In the genomic region with DNA sequence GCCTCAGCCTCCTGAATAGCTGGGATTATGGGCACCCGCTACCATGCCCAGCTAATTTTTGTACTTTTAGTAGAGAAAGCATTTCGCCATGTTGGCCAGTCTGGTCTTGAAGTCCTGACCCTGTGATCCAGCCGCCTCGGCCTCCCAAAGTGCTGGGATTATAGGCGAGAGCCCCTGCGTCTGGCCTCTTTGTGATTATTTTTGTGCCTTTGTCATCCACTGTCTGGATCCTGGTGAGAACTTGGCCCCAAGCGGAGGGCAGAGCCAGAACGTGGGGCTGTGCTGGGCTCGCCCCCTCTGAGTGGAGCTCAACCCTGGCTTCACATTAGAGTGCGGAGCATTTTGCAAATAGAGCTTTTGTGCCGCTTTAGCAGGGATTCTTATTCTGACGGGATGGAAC, we compare ENCODE assay signal across 10 cellular contexts. TPM values are rescaled to one million over a fixed set of nuclear protein-coding genes. Genes with fewer than 3 reads are reported as not detected.
DNase-seq lines count a peak whose midpoint lies in the region; ATAC-seq and TF ChIP-seq lines count a peak whose summit lies in the region.
"Not testable (repeated sequence)": the region's sequence is repeated elsewhere in the genome, so short reads cannot be mapped to it uniquely, and the experiment has no call there.
"Had no signal": no experiment of that assay in that cellular context is flagged by ENCODE, and none has a peak within 500 bp of the region (broad histone marks: within the 10 kb centered on the region; RNA-seq: fewer than 3 reads in every experiment).

No MANE protein-coding gene starts in this region.

- DNase-seq in ELF-1 (ENCODE audit: low read depth, low spot score) (peak; percentile 61), ecto neural progenitor cell (ENCODE audit: low spot score) (peak; percentile 53), neural progenitor cell (ENCODE audit: low spot score) (peak; percentile 28)
- DNase-seq in GM23338 (ENCODE audit: low spot score); WTC11 (ENCODE audit: low spot score): not testable (repeated sequence)

- not testable (repeated sequence) for H3F3A ChIP-seq in GM23338 (replicated peaks; ENCODE audit: low read depth)
- peaks cover 14% of the 10 kb centered on the region for H3F3A ChIP-seq in neural progenitor cell (ENCODE audit: low read depth)

- CTCF ChIA-PET in WTC11 (lab: Charles Lee), result interaction anchor here (0.7 kb wide), 1 partner anchor 65 kb away, joined by 3 read pairs; no protein-coding TSS in a partner anchor

- not testable (repeated sequence) for H3K9ac ChIP-seq in neural progenitor cell

- H3K9me3 ChIP-seq in neural progenitor cell (ENCODE audit: low read depth), result not testable (repeated sequence)

- H3K27ac Mint-ChIP-seq in GM23338, WTC11, neural progenitor cell: not testable (repeated sequence)

- not testable (repeated sequence) for TF ChIP-seq CTCF in GM23338 (conservative IDR thresholded peaks at IDR 0.05; ENCODE audit: low read depth in 2 of 2); WTC11 (IDR thresholded peaks at IDR 0.05); neural progenitor cell (IDR thresholded peaks at IDR 0.05)

- peaks cover 57% of the 10 kb centered on the region for H3K27me3 ChIP-seq in GM23338 (ENCODE audit: insufficient read depth)
- H3K27me3 ChIP-seq in neural progenitor cell, result peaks cover 27% of the 10 kb centered on the region

- ATAC-seq in GM23338 (peak; percentile 66), WTC11 (peak; percentile 14; the same call in 1 of the 2 replicates)

- peaks cover 19% of the 10 kb centered on the region for H3K4me1 Mint-ChIP-seq in GM23338
- H3K4me1 Mint-ChIP-seq in WTC11, result peaks cover 31% of the 10 kb centered on the region
- H3K4me1 Mint-ChIP-seq in neural progenitor cell, result not testable (repeated sequence)

- H3K79me2 ChIP-seq in GM23338 (replicated peaks; ENCODE audit: insufficient read depth); neural progenitor cell (ENCODE audit: low read depth): not testable (repeated sequence)

- peaks cover 30% of the 10 kb centered on the region for H4K20me1 ChIP-seq in GM23338 (replicated peaks; ENCODE audit: insufficient read depth)
- not testable (repeated sequence) for H4K20me1 ChIP-seq in neural progenitor cell (ENCODE audit: low read depth)

- H3K36me3 ChIP-seq in GM23338 (ENCODE audit: insufficient read depth); neural progenitor cell: not testable (repeated sequence)

- H3K36me3 Mint-ChIP-seq in GM23338 (ENCODE audit: low read depth) (peaks cover 14% of the 10 kb centered on the region), WTC11 (peaks cover 59% of the 10 kb centered on the region)
- H3K36me3 Mint-ChIP-seq in neural progenitor cell, result not testable (repeated sequence)

- H3K4me2 ChIP-seq in GM23338 (0 out of 2 replicates have a peak overlapping the region, but pooled peaks have one; percentile 8), neural progenitor cell (peak overlapping the region; percentile 62)

- POLR2A ChIA-PET in WTC11 (lab: Charles Lee), result not testable (repeated sequence)

- H3K4me3 Mint-ChIP-seq in GM23338, WTC11, neural progenitor cell: not testable (repeated sequence)

- H3K9me3 Mint-ChIP-seq in GM23338, WTC11: not testable (repeated sequence)
- H3K9me3 Mint-ChIP-seq in neural progenitor cell, result peaks cover 56% of the 10 kb centered on the region

- not testable (repeated sequence) for H3K4me3 ChIP-seq in GM23338
- H3K4me3 ChIP-seq in neural progenitor cell, result peak overlapping the region; percentile 14

- not testable (repeated sequence) for H3K27ac ChIP-seq in GM23338 (ENCODE audit: low read depth); neural progenitor cell

- not testable (repeated sequence) for H3K4me1 ChIP-seq in GM23338 (ENCODE audit: insufficient read depth)
- peaks cover 16% of the 10 kb centered on the region for H3K4me1 ChIP-seq in neural progenitor cell

- not testable (repeated sequence) for H2AFZ ChIP-seq in GM23338; neural progenitor cell (replicated peaks)

- peaks cover 75% of the 10 kb centered on the region for H3K27me3 Mint-ChIP-seq in GM23338 (ENCODE audit: insufficient read depth, low read depth, poor library complexity)
- peaks cover 84% of the 10 kb centered on the region for H3K27me3 Mint-ChIP-seq in WTC11 (ENCODE audit: low read depth)
- peaks cover 10% of the 10 kb centered on the region for H3K27me3 Mint-ChIP-seq in neural progenitor cell (ENCODE audit: insufficient read depth, low read depth)

- not testable (repeated sequence) for H3K9me2 ChIP-seq in GM23338 (ENCODE audit: insufficient read depth)

RNA-seq across cellular contexts. Expression of a gene that starts 26.5 kb away (rescaled TPM):
- total RNA-seq in GM23338 (2014; rRNA removed; shearing (Covaris generic)), result 27.1 and 32.1 TPM in 2 replicates
- 7.0 and 10.5 TPM in 2 replicates for polyA plus RNA-seq in GM23338 (2016; fragmentation: Nextera tagmentation; extraction: Ambion mirVana)
- total RNA-seq in WTC11 (2021) (47.1 to 59.2 TPM (median 49.2 TPM) in 3 replicates), neural progenitor cell (ENCODE audit: low replicate concordance) (13.5 and 18.9 TPM in 2 replicates)
- total RNA-seq: Calu3 had no signal

RNA-seq across cellular contexts. Expression of a gene that starts 47.6 kb away (rescaled TPM):
- total RNA-seq in GM23338 (2014; rRNA removed; shearing (Covaris generic)), result 11.9 and 23.9 TPM in 2 replicates
- polyA plus RNA-seq in GM23338 (2016; fragmentation: Nextera tagmentation; extraction: Ambion mirVana), result 2.9 and 4.1 TPM in 2 replicates
- total RNA-seq in WTC11 (2021) (21.1 to 26.6 TPM (median 21.9 TPM) in 3 replicates), neural progenitor cell (ENCODE audit: low replicate concordance) (3.8 and 9.7 TPM in 2 replicates)
- total RNA-seq: A172, Caco-2, Calu3 had no signal
- polyA plus RNA-seq: A549, CD14-positive monocyte had no signal
